In genomic region chr20:34704177-34705007, GRCh38 we compare ENCODE assay signal across 8 cellular contexts. TPM values are rescaled to one million over a fixed set of nuclear protein-coding genes. Genes with fewer than 3 reads are reported as not detected.
DNase-seq lines count a peak whose midpoint lies in the region; ATAC-seq, FAIRE-seq and TF ChIP-seq lines count a peak whose summit lies in the region.

TP53INP2 (plus strand) TSS chr20:34704344; CDS start chr20:34708740, 4,396 bp downstream.

- ATAC-seq in GM21737 (IDR thresholded peaks at IDR 0.05; ENCODE audit: unreplicated experiment), result peak; percentile 43

- H3K27ac ChIP-seq in esophagus muscularis mucosa (replicated peaks in 1 of 4), result peak within 1 kb of the TSS; percentile 98 to 100 (median 100)
- peak within 1 kb of the TSS; percentile 96 for H3K27ac ChIP-seq in muscle layer of duodenum (ENCODE audit: low read length)

- TF ChIP-seq CTCF in D721Med (IDR thresholded peaks at IDR 0.05; ENCODE audit: insufficient read depth, missing control alignments), result no peak
- TF ChIP-seq CTCF in esophagus muscularis mucosa (IDR thresholded peaks at IDR 0.05), result peak in 1 of 3 experiments; percentile 11

- TF ChIP-seq POLR2A in esophagus muscularis mucosa (IDR thresholded peaks at IDR 0.05; ENCODE audit: low read depth), result peak; percentile 57

- H3K4me1 ChIP-seq in esophagus muscularis mucosa (peaks cover 37 to 54% (median 48%) of the 10 kb centered on the region in 4 donors), muscle layer of duodenum (ENCODE audit: control insufficient read depth in 1 of 2, insufficient read depth in 2 of 2, low read length in 2 of 2) (peaks cover 17 to 31% of the 10 kb centered on the region in 2 donors)

- H3K4me3 ChIP-seq in esophagus muscularis mucosa (peak within 1 kb of the TSS; percentile 69 to 97 (median 90)), muscle layer of duodenum (ENCODE audit: low read depth in 1 of 2, low read length in 2 of 2) (peak within 1 kb of the TSS; percentile 77 to 82)

- H3K27me3 ChIP-seq in esophagus muscularis mucosa (no peaks in the 10 kb centered on the region), muscle layer of duodenum (ENCODE audit: low read depth, low read length) (no peaks in the 10 kb centered on the region)

- FAIRE-seq in D721Med (lab: Jason Lieb, UNC) (no peak), RCC 7860 (lab: Jason Lieb, UNC) (no peak)

- intact Hi-C loops in esophagus muscularis mucosa (cut with DNase I), result loop anchor here (5.0 to 10.0 kb wide), 3 partner anchors 127 to 400 kb away; partner anchors contain the start of gene AHCY

- peak; percentile 10 for TF ChIP-seq EP300 in esophagus muscularis mucosa (IDR thresholded peaks at IDR 0.05)

- no peaks in the 10 kb centered on the region for H3K9me3 ChIP-seq in esophagus muscularis mucosa
- H3K9me3 ChIP-seq in muscle layer of duodenum (ENCODE audit: control insufficient read depth in 1 of 2, low read length in 2 of 2), result no peaks in the 10 kb centered on the region

- DNase-seq in D721Med (ENCODE audit: insufficient read length, low spot score), result peak; percentile 48
- DNase-seq in Kasumi-1 (lab: John Stamatoyannopoulos, UW), result peak; percentile 70 to 84
- DNase-seq in RCC 7860 (ENCODE audit: low spot score), result peak; percentile 24
- peak; percentile 75 for DNase-seq in activated T-helper 1 cell treated with Interleukin-2 at 50 U/mL for 16 hours (ENCODE audit: low read depth)
- DNase-seq in esophagus muscularis mucosa (ENCODE audit: extremely low spot score), result peak; percentile 99
- DNase-seq in stimulated activated CD8-positive, alpha-beta memory T cell treated with anti-CD3 and anti-CD28 coated beads, Interleukin-7, amount 100 ng/mL, for 1 hour (ENCODE audit: low read depth in 2 of 2), result peak; percentile 74 to 75

- H3K36me3 ChIP-seq in esophagus muscularis mucosa, result no peaks in the 10 kb centered on the region
- no peaks in the 10 kb centered on the region for H3K36me3 ChIP-seq in muscle layer of duodenum (ENCODE audit: control insufficient read depth in 1 of 2, insufficient read depth in 2 of 2, low read length in 2 of 2)

- WGBS in esophagus muscularis mucosa, result 0% methylated on average over 6 of the region's 82 CpGs

RNA-seq across cellular contexts. Expression of gene TP53INP2, which starts in this region (rescaled TPM):
- total RNA-seq in esophagus muscularis mucosa, result 10 to 100 TPM; 37.1 to 73.1 (median 62.5) TPM

Comparison
In these comparisons a context has a peak if more than half of its experiments do, and no peak if none do; other contexts are left out.
1. Peak in every context shown above with its lines: DNase-seq, ATAC-seq, H3K4me3 ChIP-seq and H3K27ac ChIP-seq.
2. DNase-seq: peak in every context shown above with its lines; median percentile 99 in esophagus muscularis mucosa; 77 in Kasumi-1; 75 in activated T-helper 1 cell treated with Interleukin-2 at 50 U/mL for 16 hours; 74 in stimulated activated CD8-positive, alpha-beta memory T cell treated with anti-CD3 and anti-CD28 coated beads, Interleukin-7, amount 100 ng/mL, for 1 hour; 48 in D721Med; 24 in RCC 7860.